ENCODE assay signal across 19 cellular contexts in the genomic region with DNA sequence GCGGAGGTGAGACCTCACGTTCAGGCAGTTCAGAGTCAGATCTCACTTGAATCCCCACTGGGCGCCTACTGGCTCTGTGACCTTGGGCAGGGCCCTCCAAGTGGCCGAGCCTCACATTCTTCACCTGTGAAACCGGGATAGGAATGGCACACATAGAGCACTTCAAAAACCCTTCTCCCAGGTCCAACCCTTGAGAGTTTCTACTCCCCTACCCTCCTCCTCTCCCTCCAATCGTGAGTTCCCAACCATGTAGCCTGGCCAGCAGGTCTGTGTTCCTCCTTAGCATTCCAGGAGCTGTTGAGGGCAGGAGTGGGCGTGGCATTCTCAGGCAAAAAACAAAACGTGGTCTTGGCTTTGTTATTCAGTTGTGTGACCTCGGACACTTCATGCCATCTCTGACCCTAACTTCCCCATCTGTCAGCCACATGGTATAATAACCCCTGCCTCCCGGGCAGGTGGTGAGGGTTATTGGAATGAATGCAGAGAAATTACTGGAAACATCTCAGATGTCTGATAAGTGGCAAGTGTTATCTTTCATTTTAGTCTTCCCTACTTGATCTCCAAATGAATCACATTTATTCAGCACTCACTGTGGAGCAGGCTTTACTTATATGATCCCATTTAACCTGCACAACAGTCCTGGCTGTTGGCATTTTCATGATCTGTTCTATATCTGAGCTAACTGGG.
"Had no signal": no experiment of that assay in that cellular context is flagged by ENCODE, and none has a peak within 500 bp of the region (broad histone marks: within the 10 kb centered on the region; RNA-seq: fewer than 3 reads in every experiment).

No MANE protein-coding gene starts in this region.

- H3K4me3 Mint-ChIP-seq: activated B cell treated with CpG ODN at 0.5 μM for 24 hours; activated CD4-positive, alpha-beta memory T cell treated with anti-CD3 and anti-CD28 coated beads for 36 hours; activated naive CD8-positive, alpha-beta T cell treated with anti-CD3 and anti-CD28 coated beads for 36 hours; activated T-helper 1 cell treated with anti-CD3 and anti-CD28 coated beads, Interleukin-12 subunit alpha, Interleukin-12 subunit beta, Interleukin-2, Interleukin-4 antibody, amounts not matched to agents 30 ng/mL and 10 ng/mL and 1 ng/mL, durations not matched to agents 14 hours and 24 hours and 36 hours; naive thymus-derived CD4-positive, alpha-beta T cell; stimulated activated memory B cell treated with anti-CD40 and anti-IgM and Interleukin-4, amounts not matched to agents 10 μg/mL and 1 μg/mL and 100 μg/mL, for 72 hours; T-cell had no signal

- H3K27me3 ChIP-seq: cardiac muscle cell, pancreas, sigmoid colon, testis had no signal

- H3K4me3 ChIP-seq: cardiac muscle cell, pancreas, sigmoid colon, testis had no signal

- H3K27ac Mint-ChIP-seq: activated B cell treated with CpG ODN at 0.5 μM for 24 hours; activated CD4-positive, alpha-beta memory T cell treated with anti-CD3 and anti-CD28 coated beads for 36 hours; activated naive CD8-positive, alpha-beta T cell treated with anti-CD3 and anti-CD28 coated beads for 36 hours; activated T-helper 1 cell treated with anti-CD3 and anti-CD28 coated beads, Interleukin-12 subunit alpha, Interleukin-12 subunit beta, Interleukin-2, Interleukin-4 antibody, amounts not matched to agents 30 ng/mL and 10 ng/mL and 1 ng/mL, durations not matched to agents 14 hours and 24 hours and 36 hours; naive thymus-derived CD4-positive, alpha-beta T cell; stimulated activated memory B cell treated with anti-CD40 and anti-IgM and Interleukin-4, amounts not matched to agents 10 μg/mL and 1 μg/mL and 100 μg/mL, for 72 hours; T-cell had no signal

- H3K27me3 Mint-ChIP-seq: activated B cell treated with CpG ODN at 0.5 μM for 24 hours; activated CD4-positive, alpha-beta memory T cell treated with anti-CD3 and anti-CD28 coated beads for 36 hours; stimulated activated memory B cell treated with anti-CD40 and anti-IgM and Interleukin-4, amounts not matched to agents 10 μg/mL and 1 μg/mL and 100 μg/mL, for 72 hours had no signal

- H3K4me1 ChIP-seq: sigmoid colon, testis had no signal

- DNase-seq: activated B cell treated with CpG ODN at 0.5 μM for 24 hours; activated CD4-positive, alpha-beta memory T cell treated with anti-CD3 and anti-CD28 coated beads for 36 hours; activated CD4-positive, alpha-beta T cell treated with anti-CD3 and anti-CD28 coated beads for 4 hours; activated naive CD4-positive, alpha-beta T cell; activated naive CD8-positive, alpha-beta T cell treated with anti-CD3 and anti-CD28 coated beads for 36 hours; activated T-cell treated with anti-CD3 and anti-CD28 coated beads for 4 hours; amniotic stem cell; islet precursor cell; left colon; mammary epithelial cell; naive thymus-derived CD4-positive, alpha-beta T cell; pancreas; sigmoid colon; stimulated activated CD4-positive, alpha-beta T cell treated with anti-CD3 and anti-CD28 coated beads, Interleukin-4, amount 100 ng/mL, for 4 hours; T-cell; testis had no signal

- H3K9me3 ChIP-seq: pancreas, sigmoid colon, testis had no signal

- H3K4me1 Mint-ChIP-seq: naive thymus-derived CD4-positive, alpha-beta T cell; T-cell had no signal

- H3K36me3 Mint-ChIP-seq: activated CD4-positive, alpha-beta memory T cell treated with anti-CD3 and anti-CD28 coated beads for 36 hours; activated naive CD8-positive, alpha-beta T cell treated with anti-CD3 and anti-CD28 coated beads for 36 hours; naive thymus-derived CD4-positive, alpha-beta T cell; stimulated activated memory B cell treated with anti-CD40 and anti-IgM and Interleukin-4, amounts not matched to agents 10 μg/mL and 1 μg/mL and 100 μg/mL, for 72 hours; T-cell had no signal

- ATAC-seq: naive thymus-derived CD4-positive, alpha-beta T cell; stimulated activated memory B cell treated with anti-CD40 and anti-IgM and Interleukin-4, amounts not matched to agents 10 μg/mL and 1 μg/mL and 100 μg/mL, for 72 hours; T-cell had no signal

- H3K27ac ChIP-seq: cardiac muscle cell, pancreas, sigmoid colon, testis had no signal

- H3K36me3 ChIP-seq: cardiac muscle cell, pancreas, sigmoid colon had no signal

- H3K9me3 Mint-ChIP-seq: activated T-helper 1 cell treated with anti-CD3 and anti-CD28 coated beads, Interleukin-12 subunit alpha, Interleukin-12 subunit beta, Interleukin-2, Interleukin-4 antibody, amounts not matched to agents 30 ng/mL and 10 ng/mL and 1 ng/mL, durations not matched to agents 14 hours and 24 hours and 36 hours had no signal
